10 cellular contexts compared by ENCODE assay signal in genomic region chr12:116537149-116537904, GRCh38. TPM values are rescaled to one million over a fixed set of nuclear protein-coding genes. Genes with fewer than 3 reads are reported as not detected.
DNase-seq lines count a peak whose midpoint lies in the region; ATAC-seq and TF ChIP-seq lines count a peak whose summit lies in the region.
"Had no signal": no experiment of that assay in that cellular context is flagged by ENCODE, and none has a peak within 500 bp of the region (broad histone marks: within the 10 kb centered on the region; RNA-seq: fewer than 3 reads in every experiment).

No MANE protein-coding gene starts in this region.

- H3K4me3 Mint-ChIP-seq in endodermal cell, result no peak overlapping the region
- H3K4me3 Mint-ChIP-seq: T-cell had no signal

- TF ChIP-seq CTCF in endodermal cell (conservative IDR thresholded peaks at IDR 0.05) (peak; percentile 45), prostate gland (IDR thresholded peaks at IDR 0.05) (no peak)

- H3K27ac Mint-ChIP-seq in endodermal cell, result no peak overlapping the region

- H3K4me3 ChIP-seq in GM08714 (ENCODE audit: low read length), result peak overlapping the region; percentile 2; the same call in 1 of the 2 replicates
- H3K4me3 ChIP-seq in endodermal cell (ENCODE audit: low read length), result no peak overlapping the region
- H3K4me3 ChIP-seq in prostate gland, result no peak overlapping the region

- peaks cover 17% of the 10 kb centered on the region for H3K4me1 Mint-ChIP-seq in endodermal cell

- no peaks in the 10 kb centered on the region for H3K9me3 ChIP-seq in endodermal cell (ENCODE audit: control insufficient read depth, low read length)
- no peaks in the 10 kb centered on the region for H3K9me3 ChIP-seq in prostate gland

- 87 to 93% methylated on average over 12 to 15 of the region's 15 CpGs for WGBS in endodermal cell (ENCODE audit: insufficient coverage in 1 of 2, insufficient read length in 1 of 2), 2 experiments
- WGBS in prostate gland, result 83% methylated on average over 15 of the region's 15 CpGs

- TF ChIP-seq POLR2A in prostate gland (IDR thresholded peaks at IDR 0.05), result no peak

- intact Hi-C loops in prostate gland (cut with DNase I), result no loop called here

- H3K36me3 ChIP-seq in endodermal cell (ENCODE audit: control insufficient read depth, insufficient read depth, low read length) (no peaks in the 10 kb centered on the region), prostate gland (no peaks in the 10 kb centered on the region)

- DNase-seq in endodermal cell (no peak), AG08396 (ENCODE audit: low spot score) (no peak), T1000 (lab: John Stamatoyannopoulos, UW) (no peak), NCI-H2081 (lab: John Stamatoyannopoulos, UW) (no peak), prostate gland (ENCODE audit: low spot score) (no peak)
- DNase-seq: NCI-H1436 treated with DMSO at 0.1 percent for 48 hours, T-cell had no signal

- H3K27me3 ChIP-seq in endodermal cell (ENCODE audit: control insufficient read depth, insufficient read depth, low read length, poor library complexity, severe bottlenecking), result no peaks in the 10 kb centered on the region
- no peaks in the 10 kb centered on the region for H3K27me3 ChIP-seq in prostate gland (replicated peaks; ENCODE audit: insufficient read depth)

- H3K4me1 ChIP-seq in endodermal cell (ENCODE audit: control insufficient read depth, insufficient read depth, low read length) (peaks cover 6% of the 10 kb centered on the region), prostate gland (replicated peaks) (no peaks in the 10 kb centered on the region)

- no peaks in the 10 kb centered on the region for H3K36me3 Mint-ChIP-seq in endodermal cell (ENCODE audit: low read depth)
- H3K36me3 Mint-ChIP-seq: T-cell had no signal

- no peak overlapping the region for H3K27ac ChIP-seq in endodermal cell (ENCODE audit: low read depth, low read length)
- no peak overlapping the region for H3K27ac ChIP-seq in prostate gland

- H3K9ac ChIP-seq in endodermal cell (ENCODE audit: extremely low read depth, low read length, poor library complexity, severe bottlenecking), result no peak overlapping the region

- H3K27me3 Mint-ChIP-seq in endodermal cell (ENCODE audit: insufficient read depth), result peaks cover 12% of the 10 kb centered on the region
- H3K27me3 Mint-ChIP-seq: T-cell had no signal

- no peaks in the 10 kb centered on the region for H3K9me3 Mint-ChIP-seq in endodermal cell

- ATAC-seq in GM19438 (IDR thresholded peaks at IDR 0.05; ENCODE audit: low read depth, unreplicated experiment) (peak; percentile 31), HG03196 (IDR thresholded peaks at IDR 0.05; ENCODE audit: unreplicated experiment) (peak; percentile 30)
- ATAC-seq: T-cell had no signal

RNA-seq across cellular contexts. Expression of gene MAP1LC3B2, which starts 21.9 kb away (rescaled TPM):
- total RNA-seq in endodermal cell, result 1 to 10 TPM in 1 of 2 donors, under 1 TPM in 1; 0.80 to 1.4 TPM
- 3.7 TPM for polyA plus RNA-seq in endodermal cell (2013, experiment 1 of 2)
- polyA plus RNA-seq in endodermal cell (2013, experiment 2 of 2), result 3.5 TPM
- 1 to 10 TPM in 1 of 2 donors, not detected in 1; 1.6 TPM for total RNA-seq in prostate gland
